18 cellular contexts compared by ENCODE assay signal in the genomic region with DNA sequence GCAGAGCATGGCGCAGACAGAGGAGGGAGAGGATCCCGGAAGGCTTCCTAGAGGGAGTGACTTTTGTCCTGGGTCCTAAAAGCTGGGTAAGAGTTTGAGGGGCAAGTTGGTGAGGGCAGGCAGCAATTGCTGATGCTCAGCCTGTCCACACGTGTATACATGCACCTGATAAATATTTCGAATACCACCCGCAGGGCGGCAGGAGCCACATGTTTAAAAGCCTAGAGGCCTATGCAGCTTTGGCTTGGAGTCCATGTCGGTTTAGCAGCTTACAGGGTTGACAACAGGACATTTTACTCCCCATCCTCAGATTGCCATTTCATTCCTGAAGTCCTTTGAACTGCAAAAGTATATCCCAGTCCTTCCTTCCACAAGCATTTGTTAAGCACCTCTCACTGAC.
DNase-seq lines count a peak whose midpoint lies in the region; ATAC-seq and TF ChIP-seq lines count a peak whose summit lies in the region.
"Had no signal": no experiment of that assay in that cellular context is flagged by ENCODE, and none has a peak within 500 bp of the region (broad histone marks: within the 10 kb centered on the region; RNA-seq: fewer than 3 reads in every experiment).

No MANE protein-coding gene starts in this region.

- H3K27ac Mint-ChIP-seq in neural crest cell (ENCODE audit: unreplicated experiment), result peak overlapping the region; percentile 98
- H3K27ac Mint-ChIP-seq: CD8-positive, alpha-beta T cell had no signal

- H3K27ac ChIP-seq in C4-2B, result peak overlapping the region; percentile 73
- peak overlapping the region; percentile 62 for H3K27ac ChIP-seq in epithelial cell of prostate
- H3K27ac ChIP-seq: A549, GM23248 had no signal

- no peaks in the 10 kb centered on the region for H3K9me3 Mint-ChIP-seq in neural crest cell
- H3K9me3 Mint-ChIP-seq: CD4-positive, CD25-positive, alpha-beta regulatory T cell; CD8-positive, alpha-beta T cell had no signal

- H3K4me1 Mint-ChIP-seq in neural crest cell, result no peaks in the 10 kb centered on the region
- H3K4me1 Mint-ChIP-seq: CD4-positive, CD25-positive, alpha-beta regulatory T cell had no signal

- DNase-seq in epithelial cell of prostate (ENCODE audit: low read depth, low spot score), result no peak
- no peak for DNase-seq in neural crest cell (ENCODE audit: low read depth, low spot score)
- DNase-seq in stimulated activated naive CD4-positive, alpha-beta T cell (lab: John Stamatoyannopoulos, UW), result no peak
- DNase-seq in AG20443 (ENCODE audit: low spot score), result no peak
- DNase-seq: 8988T; ACHN; C1 segment of cervical spinal cord; Caco-2; CD4-positive, CD25-positive, alpha-beta regulatory T cell; CD8-positive, alpha-beta T cell; DMS153; DND-41; GM23248; H7; HCEC 1CT had no signal

- H3K27me3 Mint-ChIP-seq in neural crest cell (ENCODE audit: low read depth), result no peaks in the 10 kb centered on the region
- H3K27me3 Mint-ChIP-seq: CD4-positive, CD25-positive, alpha-beta regulatory T cell had no signal

- no peaks in the 10 kb centered on the region for H3K36me3 Mint-ChIP-seq in neural crest cell (ENCODE audit: low read depth)

- H3K4me3 Mint-ChIP-seq in neural crest cell, result no peak overlapping the region
- H3K4me3 Mint-ChIP-seq: CD4-positive, CD25-positive, alpha-beta regulatory T cell; CD8-positive, alpha-beta T cell had no signal

- TF ChIP-seq CTCF in C4-2B (conservative IDR thresholded peaks at IDR 0.05) (no peak), neural crest cell (conservative IDR thresholded peaks at IDR 0.05) (no peak)

- no peak for ATAC-seq in activated CD4-positive, CD25-positive, alpha-beta regulatory T cell treated with anti-CD3 and anti-CD28 coated beads, Interleukin-2, amount 50 U/mL, for 24 hours
- ATAC-seq: A549; CD8-positive, alpha-beta T cell had no signal
